1 cellular context compared by ENCODE assay signal in genomic region chr22:30582051-30582450, GRCh38.
A peak's percentile ranks its signal among the peaks of the same experiment; 100 is the strongest.
TF ChIP-seq lines count a peak whose summit lies in the region.

No MANE protein-coding gene starts in this region.

TF ChIP-seq in K562, 482 proteins besides CTCF, POLR2A, EP300 and RAD21:
- TF ChIP-seq POLR2G (IDR thresholded peaks at IDR 0.05; ENCODE audit: low read depth, low read length), result 0 out of 2 replicates have a peak, but pooled peaks have one; percentile 14
- no peak for TF ChIP-seq ZNF408 (CRISPR knock-in tag; IDR thresholded peaks at IDR 0.05; ENCODE audit: low read depth)
